18 cellular contexts compared by ENCODE assay signal in genomic region chr5:167816864-167817263, GRCh38.
DNase-seq lines count a peak whose midpoint lies in the region; ATAC-seq, FAIRE-seq and TF ChIP-seq lines count a peak whose summit lies in the region.
"Had no signal": no experiment of that assay in that cellular context is flagged by ENCODE, and none has a peak within 500 bp of the region (broad histone marks: within the 10 kb centered on the region; RNA-seq: fewer than 3 reads in every experiment).

No MANE protein-coding gene starts in this region.

- H3K79me2 ChIP-seq in GM23248 (ENCODE audit: insufficient read depth) (peaks cover 67% of the 10 kb centered on the region), astrocyte (ENCODE audit: insufficient read depth, low read length) (no peaks in the 10 kb centered on the region), smooth muscle cell (ENCODE audit: low read depth) (no peaks in the 10 kb centered on the region)

- WGBS in GM23248 (ENCODE audit: low coverage in 1 of 2, low lambda C conversion rate in 2 of 2, missing lambda C conversion rate in 2 of 2), 2 experiments, result 94 to 98% methylated on average over 4 of the region's 4 CpGs
- WGBS in esophagus squamous epithelium, 2 donors, result 42 to 46% methylated on average over 4 of the region's 4 CpGs
- WGBS in smooth muscle cell (ENCODE audit: low lambda C conversion rate), result 92% methylated on average over 4 of the region's 4 CpGs

- H3F3A ChIP-seq in GM23248 (ENCODE audit: insufficient read depth) (peaks cover 44% of the 10 kb centered on the region), smooth muscle cell (ENCODE audit: low read depth) (peaks cover 9% of the 10 kb centered on the region)

- H3K4me1 Mint-ChIP-seq in astrocyte (ENCODE audit: low read depth, unreplicated experiment), result peaks cover 75% of the 10 kb centered on the region
- no peaks in the 10 kb centered on the region for H3K4me1 Mint-ChIP-seq in activated T-helper 17 cell treated with anti-CD3 and anti-CD28 coated beads, Interleukin-2, amount 50 U/mL, for 72 hours

- no peak for TF ChIP-seq POLR2A in esophagus squamous epithelium (IDR thresholded peaks at IDR 0.05)

- H3K27ac ChIP-seq in GM23248 (peak overlapping the region; percentile 91), astrocyte (ENCODE audit: low read depth, low read length) (no peak overlapping the region), esophagus squamous epithelium (peak overlapping the region; percentile 66 to 81 (median 72)), smooth muscle cell (ENCODE audit: low read depth) (peak overlapping the region; percentile 52)

- H3K27me3 ChIP-seq in GM23248 (replicated peaks; ENCODE audit: insufficient read depth) (no peaks in the 10 kb centered on the region), astrocyte (ENCODE audit: insufficient read depth, low read length) (peaks cover 11% of the 10 kb centered on the region), esophagus squamous epithelium (no peaks in the 10 kb centered on the region), smooth muscle cell (ENCODE audit: low read depth) (no peaks in the 10 kb centered on the region)

- H3K9ac ChIP-seq in GM23248 (peak overlapping the region; percentile 19), astrocyte (ENCODE audit: low read length) (no peak overlapping the region), smooth muscle cell (ENCODE audit: low read depth) (peak overlapping the region; percentile 22)

- TF ChIP-seq CTCF in astrocyte (IDR thresholded peaks at IDR 0.05; ENCODE audit: insufficient read depth, low read depth, low read length) (no peak), esophagus squamous epithelium (IDR thresholded peaks at IDR 0.05) (no peak), smooth muscle cell (IDR thresholded peaks at IDR 0.05; ENCODE audit: borderline replicate concordance, insufficient read depth, poor library complexity, severe bottlenecking) (no peak)

- H3K36me3 ChIP-seq in GM23248 (ENCODE audit: low read depth), result no peaks in the 10 kb centered on the region
- no peaks in the 10 kb centered on the region for H3K36me3 ChIP-seq in astrocyte (ENCODE audit: insufficient read depth, low read length)
- no peaks in the 10 kb centered on the region for H3K36me3 ChIP-seq in esophagus squamous epithelium
- no peaks in the 10 kb centered on the region for H3K36me3 ChIP-seq in smooth muscle cell (ENCODE audit: low read depth)

- H3K27ac Mint-ChIP-seq in astrocyte (ENCODE audit: unreplicated experiment), result peak overlapping the region; percentile 94
- H3K27ac Mint-ChIP-seq in activated T-helper 17 cell treated with anti-CD3 and anti-CD28 coated beads, Interleukin-2, amount 50 U/mL, for 72 hours, result no peak overlapping the region
- H3K27ac Mint-ChIP-seq: CD4-positive, alpha-beta T cell; GM23338 had no signal

- H4K20me1 ChIP-seq in GM23248 (ENCODE audit: insufficient read depth) (no peaks in the 10 kb centered on the region), astrocyte (ENCODE audit: insufficient read depth, low read length) (no peaks in the 10 kb centered on the region), smooth muscle cell (ENCODE audit: low read depth) (no peaks in the 10 kb centered on the region)

- H3K27me3 Mint-ChIP-seq in astrocyte (ENCODE audit: low read depth, unreplicated experiment), result no peaks in the 10 kb centered on the region
- no peaks in the 10 kb centered on the region for H3K27me3 Mint-ChIP-seq in activated T-helper 17 cell treated with anti-CD3 and anti-CD28 coated beads, Interleukin-2, amount 50 U/mL, for 72 hours
- H3K27me3 Mint-ChIP-seq: CD4-positive, alpha-beta T cell had no signal

- ATAC-seq in left colon, result no peak
- no peak for ATAC-seq in activated T-helper 17 cell treated with anti-CD3 and anti-CD28 coated beads, Interleukin-2, amount 50 U/mL, for 72 hours (replicated peaks)
- ATAC-seq: GM23338 had no signal

- H3K4me2 ChIP-seq in GM23248 (ENCODE audit: unreplicated experiment), result peak overlapping the region; percentile 1
- no peak overlapping the region for H3K4me2 ChIP-seq in astrocyte (ENCODE audit: low read length)
- peak overlapping the region; percentile 54 for H3K4me2 ChIP-seq in smooth muscle cell
- H3K4me2 ChIP-seq: GM23338 had no signal

- peak; percentile 17 for FAIRE-seq in astrocyte (lab: Jason Lieb, UNC)
- FAIRE-seq: GM19239 had no signal

- in situ Hi-C loops in GM23248 (cut with MboI), result loop anchor here (10.0 kb wide), 1 partner anchor 92 kb away; no protein-coding TSS in a partner anchor

- H3K4me1 ChIP-seq in GM23248 (ENCODE audit: insufficient read depth) (peaks cover 80% of the 10 kb centered on the region), astrocyte (ENCODE audit: insufficient read depth, low read length) (peaks cover 37% of the 10 kb centered on the region), esophagus squamous epithelium (peaks cover 7 to 38% (median 8%) of the 10 kb centered on the region in 3 donors), smooth muscle cell (ENCODE audit: low read depth) (peaks cover 22% of the 10 kb centered on the region)

- H3K36me3 Mint-ChIP-seq in astrocyte (ENCODE audit: low read depth, unreplicated experiment), result peaks cover 5% of the 10 kb centered on the region
- H3K36me3 Mint-ChIP-seq in activated T-helper 17 cell treated with anti-CD3 and anti-CD28 coated beads, Interleukin-2, amount 50 U/mL, for 72 hours (ENCODE audit: low read depth), result no peaks in the 10 kb centered on the region

- intact Hi-C loops in esophagus squamous epithelium (cut with DNase I) (no loop called here), left colon (cut with DNase I, micrococcal nuclease) (no loop called here)

- H3K9me3 ChIP-seq in GM23248 (ENCODE audit: low read depth), result no peaks in the 10 kb centered on the region
- no peaks in the 10 kb centered on the region for H3K9me3 ChIP-seq in astrocyte (ENCODE audit: insufficient read depth, low read depth, low read length)
- no peaks in the 10 kb centered on the region for H3K9me3 ChIP-seq in esophagus squamous epithelium
- H3K9me3 ChIP-seq in smooth muscle cell (replicated peaks; ENCODE audit: low read depth), result no peaks in the 10 kb centered on the region

- H2AFZ ChIP-seq in GM23248 (no peak overlapping the region), astrocyte (ENCODE audit: low read depth, low read length) (no peak overlapping the region), smooth muscle cell (ENCODE audit: low read depth) (no peak overlapping the region)
- H2AFZ ChIP-seq: GM23338 had no signal

- no peak overlapping the region for H3K4me3 Mint-ChIP-seq in astrocyte (ENCODE audit: unreplicated experiment)
- H3K4me3 Mint-ChIP-seq in activated T-helper 17 cell treated with anti-CD3 and anti-CD28 coated beads, Interleukin-2, amount 50 U/mL, for 72 hours, result no peak overlapping the region
- H3K4me3 Mint-ChIP-seq: CD4-positive, alpha-beta T cell; GM23338 had no signal

- DNase-seq in GM23248 (no peak), astrocyte (ENCODE audit: low read depth) (no peak), esophagus squamous epithelium (lab: John Stamatoyannopoulos, UW) (no peak), smooth muscle cell (lab: John Stamatoyannopoulos, UW; ENCODE audit: unreplicated experiment) (no peak), left colon (no peak)
- no peak for DNase-seq in activated CD4-positive, alpha-beta T cell treated with anti-CD3 and anti-CD28 coated beads, Interleukin-2, amount 50 U/mL, for 48 hours
- DNase-seq in activated effector memory CD4-positive, alpha-beta T cell treated with anti-CD3 and anti-CD28 coated beads, Interleukin-2, amount 50 U/mL, for 16 hours, result no peak
- DNase-seq: ACHN; Caco-2; CD4-positive, alpha-beta T cell; DMS153; GF-D8; NCI-H1694 treated with DMSO at 0.1 percent for 48 hours; NK-92 treated with Interleukin-12 subunit alpha and Interleukin-12 subunit beta, amount 100 ng/mL, for 24 hours; SIG-M5 had no signal

- H3K4me3 ChIP-seq in GM23248 (no peak overlapping the region), astrocyte (ENCODE audit: insufficient read depth, low read depth, low read length) (no peak overlapping the region), esophagus squamous epithelium (peak overlapping the region in 1 of 4 donors; percentile 7), smooth muscle cell (no peak overlapping the region)
- H3K4me3 ChIP-seq: GM23338 had no signal

- no peaks in the 10 kb centered on the region for H3K9me2 ChIP-seq in GM23248 (ENCODE audit: insufficient read depth)

- no peaks in the 10 kb centered on the region for H3K9me3 Mint-ChIP-seq in astrocyte (ENCODE audit: unreplicated experiment)
- H3K9me3 Mint-ChIP-seq in activated T-helper 17 cell treated with anti-CD3 and anti-CD28 coated beads, Interleukin-2, amount 50 U/mL, for 72 hours, result no peaks in the 10 kb centered on the region
- H3K9me3 Mint-ChIP-seq: CD4-positive, alpha-beta T cell; GM23338 had no signal
